ENCODE assay signal across 8 cellular contexts in genomic region chr7:152025937-152026890, GRCh38. TPM values are rescaled to one million over a fixed set of nuclear protein-coding genes. Genes with fewer than 3 reads are reported as not detected.
DNase-seq lines count a peak whose midpoint lies in the region; ATAC-seq, FAIRE-seq and TF ChIP-seq lines count a peak whose summit lies in the region.

No MANE protein-coding gene starts in this region.

- TF ChIP-seq CTCF in keratinocyte (optimal IDR thresholded peaks at IDR 0.05 in 1 of 3, IDR thresholded peaks at IDR 0.05 in 1 of 3, conservative IDR thresholded peaks at IDR 0.05 in 1 of 3; ENCODE audit: extremely low read depth in 1 of 3, insufficient read depth in 2 of 3, low read length in 3 of 3): no peak
- TF ChIP-seq CTCF in suprapubic skin (IDR thresholded peaks at IDR 0.05): peak in 1 of 2 donors; percentile 2

- peaks cover 25% of the 10 kb centered on the region for H3K4me1 Mint-ChIP-seq in T-helper 2 cell treated with Interferon-gamma antibody and Interleukin-4, amounts not matched to agents 5 μg/mL and 100 μg/mL, for 36 hours (ENCODE audit: low read depth)
- peaks cover 25% of the 10 kb centered on the region for H3K4me1 Mint-ChIP-seq in activated T-helper 17 cell treated with anti-CD3 and anti-CD28 coated beads, Interleukin-2, amount 50 U/mL, for 72 hours

- H3K27ac ChIP-seq in keratinocyte (ENCODE audit: control insufficient read depth, insufficient read depth, low read length) (peak overlapping the region; percentile 68), suprapubic skin (peak overlapping the region; percentile 86)

- ATAC-seq in activated T-helper 17 cell treated with anti-CD3 and anti-CD28 coated beads, Interleukin-2, amount 50 U/mL, for 72 hours (replicated peaks): no peak
- ATAC-seq in HG02884 (IDR thresholded peaks at IDR 0.05; ENCODE audit: unreplicated experiment): no peak
- ATAC-seq in HG03159 (IDR thresholded peaks at IDR 0.05; ENCODE audit: unreplicated experiment): no peak

- TF ChIP-seq POLR2A in suprapubic skin (IDR thresholded peaks at IDR 0.05): no peak

- H3K36me3 ChIP-seq in keratinocyte (ENCODE audit: control insufficient read depth in 2 of 2, extremely low read depth in 1 of 2, insufficient read depth in 2 of 2, low read length in 2 of 2) (no peaks in the 10 kb centered on the region), suprapubic skin (peaks cover 5% of the 10 kb centered on the region)

- peaks cover 27% of the 10 kb centered on the region for H3K36me3 Mint-ChIP-seq in T-helper 2 cell treated with Interferon-gamma antibody and Interleukin-4, amounts not matched to agents 5 μg/mL and 100 μg/mL, for 36 hours (ENCODE audit: low read depth)
- H3K36me3 Mint-ChIP-seq in activated T-helper 17 cell treated with anti-CD3 and anti-CD28 coated beads, Interleukin-2, amount 50 U/mL, for 72 hours (ENCODE audit: low read depth): peaks cover 14% of the 10 kb centered on the region

- peak overlapping the region; percentile 65 for H3K27ac Mint-ChIP-seq in T-helper 2 cell treated with Interferon-gamma antibody and Interleukin-4, amounts not matched to agents 5 μg/mL and 100 μg/mL, for 36 hours
- H3K27ac Mint-ChIP-seq in activated T-helper 17 cell treated with anti-CD3 and anti-CD28 coated beads, Interleukin-2, amount 50 U/mL, for 72 hours: peak overlapping the region; percentile 54

- peak overlapping the region; percentile 83 for H3K9ac ChIP-seq in keratinocyte (ENCODE audit: control insufficient read depth, extremely low read depth, insufficient read depth, low read length)

- peaks cover 4% of the 10 kb centered on the region for H3K9me3 Mint-ChIP-seq in T-helper 2 cell treated with Interferon-gamma antibody and Interleukin-4, amounts not matched to agents 5 μg/mL and 100 μg/mL, for 36 hours
- H3K9me3 Mint-ChIP-seq in activated T-helper 17 cell treated with anti-CD3 and anti-CD28 coated beads, Interleukin-2, amount 50 U/mL, for 72 hours: no peaks in the 10 kb centered on the region

- H3K9me1 ChIP-seq in keratinocyte (ENCODE audit: control insufficient read depth, extremely low read depth, insufficient read depth, low read length): no peaks in the 10 kb centered on the region

- peak; percentile 17 for FAIRE-seq in keratinocyte (lab: Jason Lieb, UNC)

- H3K4me3 ChIP-seq in keratinocyte (ENCODE audit: control insufficient read depth in 2 of 3, extremely low read depth in 1 of 3, insufficient read depth in 2 of 3, low read depth in 1 of 3, low read length in 3 of 3) (peak overlapping the region; percentile 80 to 86 (median 83)), suprapubic skin (peak overlapping the region; percentile 84)

- H3K27me3 Mint-ChIP-seq in T-helper 2 cell treated with Interferon-gamma antibody and Interleukin-4, amounts not matched to agents 5 μg/mL and 100 μg/mL, for 36 hours (ENCODE audit: low read depth): peaks cover 9% of the 10 kb centered on the region
- H3K27me3 Mint-ChIP-seq in activated T-helper 17 cell treated with anti-CD3 and anti-CD28 coated beads, Interleukin-2, amount 50 U/mL, for 72 hours: no peaks in the 10 kb centered on the region

- H3K4me3 Mint-ChIP-seq in T-helper 2 cell treated with Interferon-gamma antibody and Interleukin-4, amounts not matched to agents 5 μg/mL and 100 μg/mL, for 36 hours: peak overlapping the region; percentile 84
- peak overlapping the region; percentile 87 for H3K4me3 Mint-ChIP-seq in activated T-helper 17 cell treated with anti-CD3 and anti-CD28 coated beads, Interleukin-2, amount 50 U/mL, for 72 hours

- H4K20me1 ChIP-seq in keratinocyte (ENCODE audit: control insufficient read depth, extremely low read depth, insufficient read depth, low read length): no peaks in the 10 kb centered on the region

- peak overlapping the region; percentile 2 for H2AFZ ChIP-seq in keratinocyte (ENCODE audit: control insufficient read depth, low read length)

- no peaks in the 10 kb centered on the region for H3K27me3 ChIP-seq in keratinocyte (ENCODE audit: control insufficient read depth, extremely low read depth, insufficient read depth, low read length)
- no peaks in the 10 kb centered on the region for H3K27me3 ChIP-seq in suprapubic skin

- H3K9me3 ChIP-seq in keratinocyte (ENCODE audit: control insufficient read depth, low read depth, low read length): no peaks in the 10 kb centered on the region
- H3K9me3 ChIP-seq in suprapubic skin: no peaks in the 10 kb centered on the region

- H3K4me1 ChIP-seq in keratinocyte (ENCODE audit: control insufficient read depth, extremely low read depth, insufficient read depth, low read length): peaks cover 9% of the 10 kb centered on the region
- H3K4me1 ChIP-seq in suprapubic skin: peaks cover 48% of the 10 kb centered on the region

- H3K79me2 ChIP-seq in keratinocyte (ENCODE audit: control insufficient read depth, insufficient read depth, low read length): peaks cover 2% of the 10 kb centered on the region

- no peak for DNase-seq in T-helper 2 cell treated with Interferon-gamma antibody and Interleukin-4, amounts not matched to agents 5 μg/mL and 100 μg/mL, for 36 hours (ENCODE audit: low spot score)
- DNase-seq in T-helper 2 cell (no peak), keratinocyte (ENCODE audit: low read depth, low spot score) (no peak), suprapubic skin (ENCODE audit: low spot score in 2 of 2) (no peak)
- no peak for DNase-seq in activated CD4-positive, CD25-positive, alpha-beta regulatory T cell treated with anti-CD3 and anti-CD28 coated beads, Interleukin-2, amount 50 U/mL, for 72 hours

- TF ChIP-seq EP300 in suprapubic skin (IDR thresholded peaks at IDR 0.05): no peak

- H3K4me2 ChIP-seq in keratinocyte (ENCODE audit: control insufficient read depth, extremely low read depth, insufficient read depth, low read depth, low read length): peak overlapping the region; percentile 80

- dilution Hi-C loops in keratinocyte (cut with MboI; ENCODE audit: extremely low pct_ligation_motif_present, low sequenced_read_pairs): no loop called here

- WGBS in suprapubic skin: 15% methylated on average over 23 of the region's 41 CpGs

RNA-seq across cellular contexts. Expression of gene GALNT11, which starts 0.7 kb away (rescaled TPM):
- total RNA-seq in activated T-helper 17 cell treated with anti-CD3 and anti-CD28 coated beads, Interleukin-2, amount 50 U/mL, for 72 hours: 10 to 100 TPM; 18.9 to 20.3 TPM
- polyA plus RNA-seq in keratinocyte: 35.1 to 42.3 TPM (median 37.3 TPM) in 3 replicates
- polyA plus RNA-seq in keratinocyte (2011; ENCODE audit: low read depth): 17.0 TPM
- polyA plus RNA-seq in keratinocyte (2011; cell fraction: cytosol; rRNA removed): 28.5 and 50.5 TPM in 2 replicates
- 48.0 and 52.9 TPM in 2 replicates for polyA plus RNA-seq in keratinocyte (2011; cell fraction: nucleus; rRNA removed)
- 18.8 and 23.6 TPM in 2 replicates for polyA plus RNA-seq in keratinocyte (2012; ENCODE audit: low replicate concordance)
- polyA minus RNA-seq in keratinocyte: 8.5 to 28.1 TPM (median 21.5 TPM) in 3 replicates
- polyA minus RNA-seq in keratinocyte (2011; cell fraction: cytosol; rRNA and poly(A)+ RNA removed): 18.0 TPM
- 17.2 and 30.5 TPM in 2 replicates for polyA minus RNA-seq in keratinocyte (2011; cell fraction: nucleus; rRNA and poly(A)+ RNA removed)
- total RNA-seq in suprapubic skin: 10 to 100 TPM; 34.5 to 48.6 (median 42.5) TPM
